In the genomic region with DNA sequence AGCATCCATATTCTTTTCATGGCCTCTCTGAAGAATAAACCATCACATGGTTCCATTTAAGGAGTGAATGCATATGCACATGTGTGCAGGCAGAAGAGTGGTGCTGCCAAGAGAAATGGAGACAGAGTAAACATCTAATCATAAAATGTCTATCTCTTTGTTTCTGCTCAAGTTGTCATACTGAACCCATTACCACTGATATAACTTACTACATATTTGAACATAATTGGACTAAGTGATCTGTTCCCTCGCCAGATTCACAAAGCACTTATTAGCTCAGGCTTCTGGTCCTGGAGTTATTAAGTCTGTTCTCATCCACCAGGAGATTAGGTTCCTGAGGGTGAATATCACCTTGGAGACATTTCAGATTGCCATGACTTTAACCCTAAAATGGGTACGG, we compare ENCODE assay signal across 9 cellular contexts.
"Had no signal": no experiment of that assay in that cellular context is flagged by ENCODE, and none has a peak within 500 bp of the region (broad histone marks: within the 10 kb centered on the region; RNA-seq: fewer than 3 reads in every experiment).

No MANE protein-coding gene starts in this region.

- DNase-seq: GM23248, GOT3, H7, H9, HCEC 1CT, HFFc6 had no signal

- H3K36me3 ChIP-seq: HAP-1 had no signal

- H3K27ac ChIP-seq: GM23248 had no signal

- H3K9me3 Mint-ChIP-seq: HFFc6 had no signal

- H3K27ac Mint-ChIP-seq: GM23338, H9, HFFc6 had no signal

- H3K4me2 ChIP-seq: GM23338 had no signal

- H3K9ac ChIP-seq: GM23248 had no signal

- H3K4me3 Mint-ChIP-seq: GM23338, H9, HFFc6 had no signal

- H2AFZ ChIP-seq: GM23248, GM23338 had no signal

- H3K4me1 Mint-ChIP-seq: GM23338, H9 had no signal

- ATAC-seq: GM23338, HCT116 had no signal

- H3K9me3 ChIP-seq: HAP-1 had no signal

- H3K4me1 ChIP-seq: HAP-1 had no signal

- H3K4me3 ChIP-seq: GM23248, GM23338, HAP-1 had no signal
